2 cellular contexts compared by ENCODE assay signal in genomic region chr16:69319381-69319780, GRCh38.
A peak's percentile ranks its signal among the peaks of the same experiment; 100 is the strongest.
TF ChIP-seq lines count a peak whose summit lies in the region.

No MANE protein-coding gene starts in this region.

TF ChIP-seq in WTC11, 78 proteins besides CTCF, POLR2A, EP300 and RAD21:
- TF ChIP-seq GABPB1 (CRISPR knock-in tag; IDR thresholded peaks at IDR 0.05) = no peak
- TF ChIP-seq PREB (CRISPR knock-in tag; IDR thresholded peaks at IDR 0.05; ENCODE audit: borderline replicate concordance) = no peak
- no peak for TF ChIP-seq E2F5 (CRISPR knock-in tag; IDR thresholded peaks at IDR 0.05)
- TF ChIP-seq IRF1 (CRISPR knock-in tag; IDR thresholded peaks at IDR 0.05) = no peak
- TF ChIP-seq ZNF396 (CRISPR knock-in tag; IDR thresholded peaks at IDR 0.05; ENCODE audit: borderline replicate concordance) = no peak
- no peak for TF ChIP-seq CDX4 (CRISPR knock-in tag; IDR thresholded peaks at IDR 0.05; ENCODE audit: borderline replicate concordance)
- no peak for TF ChIP-seq NFATC4 (CRISPR knock-in tag; IDR thresholded peaks at IDR 0.05)
- TF ChIP-seq NR1H2 (CRISPR knock-in tag; IDR thresholded peaks at IDR 0.05) = no peak
- no peak for TF ChIP-seq SMAD4 (CRISPR knock-in tag; IDR thresholded peaks at IDR 0.05)
- TF ChIP-seq ZNF532 (CRISPR knock-in tag; IDR thresholded peaks at IDR 0.05; ENCODE audit: borderline replicate concordance) = no peak
- TF ChIP-seq ERG (CRISPR knock-in tag; IDR thresholded peaks at IDR 0.05) = no peak
- no peak for TF ChIP-seq GRHL2 (CRISPR knock-in tag; IDR thresholded peaks at IDR 0.05; ENCODE audit: insufficient replicate concordance, severe bottlenecking)
- no peak for TF ChIP-seq RELA (CRISPR knock-in tag; IDR thresholded peaks at IDR 0.05; ENCODE audit: borderline replicate concordance)
- TF ChIP-seq ZBTB43 (CRISPR knock-in tag; IDR thresholded peaks at IDR 0.05) = no peak
- no peak for TF ChIP-seq FOXK1 (CRISPR knock-in tag; IDR thresholded peaks at IDR 0.05)
- TF ChIP-seq ZNF423 (CRISPR knock-in tag; IDR thresholded peaks at IDR 0.05) = no peak
- no peak for TF ChIP-seq NFE2L1 (CRISPR knock-in tag; IDR thresholded peaks at IDR 0.05)
- no peak for TF ChIP-seq CREB1 (CRISPR knock-in tag; IDR thresholded peaks at IDR 0.05)

TF ChIP-seq in HepG2, 621 proteins besides CTCF, POLR2A, EP300 and RAD21:
- no peak for TF ChIP-seq POLR2G (IDR thresholded peaks at IDR 0.05; ENCODE audit: low read depth, low read length)
- TF ChIP-seq NONO (IDR thresholded peaks at IDR 0.05) = no peak
- TF ChIP-seq NONO (CRISPR knock-in tag; conservative IDR thresholded peaks at IDR 0.05) = 0 out of 2 replicates have a peak, but pooled peaks have one; percentile 7
- TF ChIP-seq ELK4 (CRISPR knock-in tag; IDR thresholded peaks at IDR 0.05; ENCODE audit: borderline replicate concordance) = no peak
